In genomic region chr11:110297082-110297725, GRCh38 we compare ENCODE assay signal across 8 cellular contexts. TPM values are rescaled to one million over a fixed set of nuclear protein-coding genes. Genes with fewer than 3 reads are reported as not detected.
DNase-seq lines count a peak whose midpoint lies in the region; ATAC-seq and TF ChIP-seq lines count a peak whose summit lies in the region.

No MANE protein-coding gene starts in this region.

- H3K4me1 Mint-ChIP-seq in chondrocyte (ENCODE audit: low read depth) = peaks cover 41% of the 10 kb centered on the region

- no peaks in the 10 kb centered on the region for H3K36me3 Mint-ChIP-seq in chondrocyte (ENCODE audit: low read depth)

- H3K27ac Mint-ChIP-seq in chondrocyte (ENCODE audit: unreplicated experiment) = peak overlapping the region; percentile 80

- H3K9ac ChIP-seq in KMS-11 = peak overlapping the region; percentile 41; the same call in 1 of the 2 replicates

- CTCF ChIA-PET in BJ (lab: Yijun Ruan, JAX) = no interaction called here

- H3K4me1 ChIP-seq in KMS-11 (ENCODE audit: low read depth, poor library complexity, severe bottlenecking) (peaks cover 34% of the 10 kb centered on the region), muscle layer of duodenum (ENCODE audit: control insufficient read depth in 1 of 2, insufficient read depth in 2 of 2, low read length in 2 of 2) (peaks cover 0 to 21% of the 10 kb centered on the region in 2 donors)

- peak overlapping the region; percentile 52 for H2AFZ ChIP-seq in KMS-11 (ENCODE audit: low read depth)

- peak overlapping the region; percentile 56; the same call in 1 of the 2 replicates for H3K4me2 ChIP-seq in KMS-11

- no peak for DNase-seq in BJ (ENCODE audit: low read depth)
- no peak for DNase-seq in chondrocyte (ENCODE audit: low spot score)
- DNase-seq in SKM-1 (lab: John Stamatoyannopoulos, UW; ENCODE audit: unreplicated experiment) = no peak
- no peak for DNase-seq in NCI-H2171 (lab: John Stamatoyannopoulos, UW)

- POLR2A ChIA-PET in BJ (lab: Charles Lee) = no interaction called here

- no peak overlapping the region for H3K27ac ChIP-seq in KMS-11
- no peak overlapping the region for H3K27ac ChIP-seq in muscle layer of duodenum (ENCODE audit: low read length)

- no peak for ATAC-seq in GM21529 (IDR thresholded peaks at IDR 0.05; ENCODE audit: unreplicated experiment)
- no peak for ATAC-seq in GM18861 (IDR thresholded peaks at IDR 0.05; ENCODE audit: unreplicated experiment)

- H3K4me3 ChIP-seq in BJ (ENCODE audit: low read depth, low read length) = peak overlapping the region; percentile 92
- no peak overlapping the region for H3K4me3 ChIP-seq in KMS-11 (IDR thresholded peaks at IDR 0.05; ENCODE audit: insufficient read depth, low read depth, low read length)
- peak overlapping the region; percentile 33 to 89 for H3K4me3 ChIP-seq in muscle layer of duodenum (ENCODE audit: low read depth in 1 of 2, low read length in 2 of 2)

- H3K36me3 ChIP-seq in BJ (ENCODE audit: control insufficient read depth, insufficient read depth, low read length) = no peaks in the 10 kb centered on the region
- no peaks in the 10 kb centered on the region for H3K36me3 ChIP-seq in KMS-11 (ENCODE audit: insufficient read depth)
- no peaks in the 10 kb centered on the region for H3K36me3 ChIP-seq in muscle layer of duodenum (ENCODE audit: control insufficient read depth in 1 of 2, insufficient read depth in 2 of 2, low read length in 2 of 2)

- H4K20me1 ChIP-seq in KMS-11 (ENCODE audit: insufficient read depth) = peaks cover 13% of the 10 kb centered on the region; the same call in 1 of the 2 replicates

- no peak for TF ChIP-seq CTCF in BJ (IDR thresholded peaks at IDR 0.05; ENCODE audit: insufficient read depth, low read depth, low read length)
- TF ChIP-seq CTCF in KMS-11 (conservative IDR thresholded peaks at IDR 0.05; ENCODE audit: low read depth, low read length) = no peak
- TF ChIP-seq CTCF in chondrocyte (IDR thresholded peaks at IDR 0.05) = no peak

- no peaks in the 10 kb centered on the region for H3K27me3 Mint-ChIP-seq in chondrocyte (ENCODE audit: low read depth)

- H3K27me3 ChIP-seq in BJ (ENCODE audit: control insufficient read depth, insufficient read depth, low read length) = no peaks in the 10 kb centered on the region
- H3K27me3 ChIP-seq in KMS-11 (ENCODE audit: insufficient read depth, low read depth) = no peaks in the 10 kb centered on the region
- no peaks in the 10 kb centered on the region for H3K27me3 ChIP-seq in muscle layer of duodenum (ENCODE audit: low read depth, low read length)

- no peaks in the 10 kb centered on the region for H3K9me3 Mint-ChIP-seq in chondrocyte (ENCODE audit: low read depth)

- peak overlapping the region; percentile 68 for H3K4me3 Mint-ChIP-seq in chondrocyte (ENCODE audit: unreplicated experiment)

- peaks cover 34% of the 10 kb centered on the region for H3K79me2 ChIP-seq in KMS-11 (ENCODE audit: insufficient read depth, low read depth)

- no peaks in the 10 kb centered on the region for H3K9me3 ChIP-seq in muscle layer of duodenum (ENCODE audit: control insufficient read depth in 1 of 2, low read length in 2 of 2)

RNA-seq across cellular contexts. Expression of gene RDX, which starts 0.8 kb away (rescaled TPM):
- 23.4 and 56.3 TPM in 2 replicates for polyA plus RNA-seq in BJ (2011; rRNA removed)
- 22.8 and 33.0 TPM in 2 replicates for polyA minus RNA-seq in BJ (2011; rRNA and poly(A)+ RNA removed)
- total RNA-seq in chondrocyte = 149 to 173 TPM (median 152 TPM) in 3 replicates
